In genomic region chr13:93355094-93355493, GRCh38 we compare ENCODE assay signal across 18 cellular contexts.
"Had no signal": no experiment of that assay in that cellular context is flagged by ENCODE, and none has a peak within 500 bp of the region (broad histone marks: within the 10 kb centered on the region; RNA-seq: fewer than 3 reads in every experiment).

No MANE protein-coding gene starts in this region.

- DNase-seq: activated B cell treated with CpG ODN at 0.5 μM for 24 hours; activated CD4-positive, alpha-beta T cell treated with anti-CD3 and anti-CD28 coated beads for 36 hours; activated CD8-positive, alpha-beta memory T cell treated with anti-CD3 and anti-CD28 coated beads, Interleukin-2, amount 10 ng/mL, durations not matched to agents 7 days and 5 days; activated CD8-positive, alpha-beta T cell treated with anti-CD3 and anti-CD28 coated beads, Interleukin-2, amount 10 ng/mL, durations not matched to agents 7 days and 5 days; activated naive CD8-positive, alpha-beta T cell treated with anti-CD3 and anti-CD28 coated beads, Interleukin-2, amount 50 U/mL, for 24 hours; activated T-cell treated with anti-CD3 and anti-CD28 coated beads, Interleukin-2, amount 50 U/mL, for 48 hours; amygdala; caudate nucleus; cortex of kidney; effector memory CD8-positive, alpha-beta T cell; left cardiac atrium; mammary epithelial cell; right lobe of liver; stimulated activated CD4-positive, alpha-beta T cell treated with anti-CD3 and anti-CD28 coated beads, Interleukin-2, amount 100 ng/mL, for 48 hours; stimulated activated naive CD4-positive, alpha-beta T cell treated with Interleukin-2 at 50 U/mL for 16 hours had no signal

- ATAC-seq: activated CD4-positive, alpha-beta T cell treated with anti-CD3 and anti-CD28 coated beads for 36 hours; activated CD8-positive, alpha-beta memory T cell treated with anti-CD3 and anti-CD28 coated beads, Interleukin-2, amount 10 ng/mL, durations not matched to agents 7 days and 5 days; activated CD8-positive, alpha-beta T cell treated with anti-CD3 and anti-CD28 coated beads, Interleukin-2, amount 10 ng/mL, durations not matched to agents 7 days and 5 days; activated naive CD8-positive, alpha-beta T cell treated with anti-CD3 and anti-CD28 coated beads, Interleukin-2, amount 50 U/mL, for 24 hours; effector memory CD8-positive, alpha-beta T cell; gastroesophageal sphincter; left cardiac atrium; right lobe of liver had no signal

- FAIRE-seq: endothelial cell of umbilical vein, keratinocyte had no signal
